ENCODE assay signal across 10 cellular contexts in genomic region chr9:131361202-131361833, GRCh38. TPM values are rescaled to one million over a fixed set of nuclear protein-coding genes. Genes with fewer than 3 reads are reported as not detected.
DNase-seq lines count a peak whose midpoint lies in the region; ATAC-seq and TF ChIP-seq lines count a peak whose summit lies in the region.
"Had no signal": no experiment of that assay in that cellular context is flagged by ENCODE, and none has a peak within 500 bp of the region (broad histone marks: within the 10 kb centered on the region; RNA-seq: fewer than 3 reads in every experiment).

No MANE protein-coding gene starts in this region.

- H3K9me3 Mint-ChIP-seq in activated naive CD4-positive, alpha-beta T cell treated with anti-CD3 and anti-CD28 coated beads for 36 hours, result no peaks in the 10 kb centered on the region
- H3K9me3 Mint-ChIP-seq in activated naive CD4-positive, alpha-beta T cell treated with anti-CD3 and anti-CD28 coated beads, Interleukin-2, amount 10 ng/mL, durations not matched to agents 7 days and 5 days, result no peaks in the 10 kb centered on the region

- no peaks in the 10 kb centered on the region for H3K27me3 Mint-ChIP-seq in activated naive CD4-positive, alpha-beta T cell treated with anti-CD3 and anti-CD28 coated beads for 36 hours (ENCODE audit: low read depth)
- peaks cover 5% of the 10 kb centered on the region for H3K27me3 Mint-ChIP-seq in activated naive CD4-positive, alpha-beta T cell treated with anti-CD3 and anti-CD28 coated beads, Interleukin-2, amount 10 ng/mL, durations not matched to agents 7 days and 5 days

- intact Hi-C loops in activated naive CD4-positive, alpha-beta T cell treated with anti-CD3 and anti-CD28 coated beads for 36 hours (cut with micrococcal nuclease), result no loop called here

- ATAC-seq in upper lobe of left lung (ENCODE audit: low FRiP score in 2 of 2), result peak in 1 of 2 donors; percentile 43
- ATAC-seq in GM21723 (IDR thresholded peaks at IDR 0.05; ENCODE audit: unreplicated experiment), result no peak

- no peaks in the 10 kb centered on the region for H3K36me3 ChIP-seq in upper lobe of left lung
- no peaks in the 10 kb centered on the region for H3K36me3 ChIP-seq in MG63
- H3K36me3 ChIP-seq: HAP-1 had no signal

- no peak for TF ChIP-seq EP300 in upper lobe of left lung (IDR thresholded peaks at IDR 0.05)

- WGBS in upper lobe of left lung, 2 donors, result 32 to 37% methylated on average over 8 of the region's 8 CpGs

- peaks cover 25% of the 10 kb centered on the region for H3K4me1 Mint-ChIP-seq in activated naive CD4-positive, alpha-beta T cell treated with anti-CD3 and anti-CD28 coated beads for 36 hours (ENCODE audit: low read depth)
- H3K4me1 Mint-ChIP-seq in activated naive CD4-positive, alpha-beta T cell treated with anti-CD3 and anti-CD28 coated beads, Interleukin-2, amount 10 ng/mL, durations not matched to agents 7 days and 5 days, result peaks cover 22% of the 10 kb centered on the region

- H3K9me3 ChIP-seq in upper lobe of left lung (no peaks in the 10 kb centered on the region), MG63 (no peaks in the 10 kb centered on the region)
- H3K9me3 ChIP-seq: HAP-1 had no signal

- H3K27me3 ChIP-seq in upper lobe of left lung (no peaks in the 10 kb centered on the region), MG63 (no peaks in the 10 kb centered on the region)

- peak overlapping the region; percentile 3 to 66 (median 45) for H3K27ac ChIP-seq in upper lobe of left lung

- no peak overlapping the region for H3K4me3 Mint-ChIP-seq in activated naive CD4-positive, alpha-beta T cell treated with anti-CD3 and anti-CD28 coated beads for 36 hours
- H3K4me3 Mint-ChIP-seq in activated naive CD4-positive, alpha-beta T cell treated with anti-CD3 and anti-CD28 coated beads, Interleukin-2, amount 10 ng/mL, durations not matched to agents 7 days and 5 days, result no peak overlapping the region

- TF ChIP-seq CTCF in upper lobe of left lung (IDR thresholded peaks at IDR 0.05), result no peak

- H3K27ac Mint-ChIP-seq in activated naive CD4-positive, alpha-beta T cell treated with anti-CD3 and anti-CD28 coated beads for 36 hours, result no peak overlapping the region
- no peak overlapping the region for H3K27ac Mint-ChIP-seq in activated naive CD4-positive, alpha-beta T cell treated with anti-CD3 and anti-CD28 coated beads, Interleukin-2, amount 10 ng/mL, durations not matched to agents 7 days and 5 days

- H3K4me3 ChIP-seq in upper lobe of left lung, result no peak overlapping the region
- no peak overlapping the region for H3K4me3 ChIP-seq in MG63
- H3K4me3 ChIP-seq: HAP-1 had no signal

- peak; percentile 54 for DNase-seq in activated naive CD4-positive, alpha-beta T cell treated with anti-CD3 and anti-CD28 coated beads for 36 hours
- DNase-seq in activated naive CD4-positive, alpha-beta T cell treated with anti-CD3 and anti-CD28 coated beads, Interleukin-2, amount 10 ng/mL, durations not matched to agents 7 days and 5 days, result no peak
- DNase-seq in activated CD8-positive, alpha-beta memory T cell treated with anti-CD3 and anti-CD28 coated beads for 24 hours, result peak; percentile 79
- DNase-seq in kidney glomerular epithelial cell (lab: John Stamatoyannopoulos, UW), result peak; percentile 75
- peak in 1 of 2 donors; percentile 51 for DNase-seq in upper lobe of left lung
- no peak for DNase-seq in NCI-H510A (lab: John Stamatoyannopoulos, UW)
- no peak for DNase-seq in MG63
- DNase-seq: NCI-H510A treated with DMSO at 0.1 percent for 48 hours had no signal

- CTCF ChIA-PET in activated naive CD4-positive, alpha-beta T cell treated with anti-CD3 and anti-CD28 coated beads for 36 hours (lab: Charles Lee), result interaction anchor here (0.6 to 1.9 kb wide), 3 partner anchors 11 to 405 kb away, joined by 3 to 5 read pairs (median 5); no protein-coding TSS in a partner anchor
- CTCF ChIA-PET in activated naive CD4-positive, alpha-beta T cell treated with anti-CD3 and anti-CD28 coated beads, Interleukin-2, amount 10 ng/mL, durations not matched to agents 7 days and 5 days (lab: Charles Lee), result interaction anchor here (0.7 to 1.3 kb wide), 4 partner anchors 11 to 198 kb away, joined by 3 to 6 read pairs (median 4); no protein-coding TSS in a partner anchor

- no peaks in the 10 kb centered on the region for H3K36me3 Mint-ChIP-seq in activated naive CD4-positive, alpha-beta T cell treated with anti-CD3 and anti-CD28 coated beads for 36 hours (ENCODE audit: low read depth)
- no peaks in the 10 kb centered on the region for H3K36me3 Mint-ChIP-seq in activated naive CD4-positive, alpha-beta T cell treated with anti-CD3 and anti-CD28 coated beads, Interleukin-2, amount 10 ng/mL, durations not matched to agents 7 days and 5 days

- no peak for TF ChIP-seq POLR2A in upper lobe of left lung (IDR thresholded peaks at IDR 0.05)

- peaks cover 0 to 12% (median 6%) of the 10 kb centered on the region in 4 donors for H3K4me1 ChIP-seq in upper lobe of left lung

RNA-seq across cellular contexts. Expression of gene PRRC2B, which starts 32.6 kb away (rescaled TPM):
- total RNA-seq in activated naive CD4-positive, alpha-beta T cell treated with anti-CD3 and anti-CD28 coated beads for 36 hours, result 100 to 1,000 TPM; 157 to 171 TPM
- total RNA-seq in upper lobe of left lung, result 100 to 1,000 TPM; 114 to 348 (median 186) TPM
- 24.0 and 39.2 TPM in 2 replicates for total RNA-seq in MG63 (2014; rRNA removed; shearing (Covaris generic); ENCODE audit: low replicate concordance)

Comparison
In these comparisons a context has a peak if more than half of its experiments do, and no peak if none do; other contexts are left out.
1. DNase-seq: peak in activated naive CD4-positive, alpha-beta T cell treated with anti-CD3 and anti-CD28 coated beads for 36 hours (single experiment), activated CD8-positive, alpha-beta memory T cell treated with anti-CD3 and anti-CD28 coated beads for 24 hours (single experiment) and kidney glomerular epithelial cell (single experiment); none in activated naive CD4-positive, alpha-beta T cell treated with anti-CD3 and anti-CD28 coated beads, Interleukin-2, amount 10 ng/mL, durations not matched to agents 7 days and 5 days (single experiment), NCI-H510A (single experiment) and MG63 (single experiment).